18 cellular contexts compared by ENCODE assay signal in genomic region chr22:46391486-46392136, GRCh38.
"Had no signal": no experiment of that assay in that cellular context is flagged by ENCODE, and none has a peak within 500 bp of the region (broad histone marks: within the 10 kb centered on the region; RNA-seq: fewer than 3 reads in every experiment).

No MANE protein-coding gene starts in this region.

- H3K4me3 Mint-ChIP-seq: activated CD4-positive, alpha-beta T cell treated with anti-CD3 and anti-CD28 coated beads for 36 hours; activated naive CD8-positive, alpha-beta T cell treated with anti-CD3 and anti-CD28 coated beads for 36 hours; activated T-helper 17 cell treated with anti-CD3 and anti-CD28 coated beads, Interleukin-2, amount 50 U/mL, for 72 hours; memory B cell; WTC11 had no signal

- H2AFZ ChIP-seq: parathyroid adenoma had no signal

- H3K9me3 ChIP-seq: gastroesophageal sphincter, heart left ventricle, thyroid gland, vagina had no signal

- H3K4me1 ChIP-seq: gastroesophageal sphincter, parathyroid adenoma, thyroid gland, vagina had no signal

- H3K9me3 Mint-ChIP-seq: activated naive CD8-positive, alpha-beta T cell treated with anti-CD3 and anti-CD28 coated beads for 36 hours; activated T-helper 17 cell treated with anti-CD3 and anti-CD28 coated beads, Interleukin-2, amount 50 U/mL, for 72 hours; memory B cell; naive B cell; WTC11 had no signal

- H3K36me3 Mint-ChIP-seq: activated naive CD8-positive, alpha-beta T cell treated with anti-CD3 and anti-CD28 coated beads for 36 hours; WTC11 had no signal

- DNase-seq: activated CD4-positive, alpha-beta T cell treated with anti-CD3 and anti-CD28 coated beads for 36 hours; activated CD4-positive, alpha-beta T cell treated with anti-CD3 and anti-CD28 coated beads, Interleukin-2, amount 50 U/mL, for 48 hours; activated naive CD4-positive, alpha-beta T cell; activated naive CD8-positive, alpha-beta T cell treated with anti-CD3 and anti-CD28 coated beads for 36 hours; erythroblast; kidney glomerular epithelial cell; naive B cell; stimulated activated CD8-positive, alpha-beta memory T cell treated with anti-CD3 and anti-CD28 coated beads, Interleukin-4, amount 100 ng/mL, for 48 hours; stimulated activated naive CD4-positive, alpha-beta T cell; thyroid gland had no signal

- ATAC-seq: activated CD4-positive, alpha-beta T cell treated with anti-CD3 and anti-CD28 coated beads for 36 hours; activated T-helper 17 cell treated with anti-CD3 and anti-CD28 coated beads, Interleukin-2, amount 50 U/mL, for 72 hours; gastroesophageal sphincter had no signal

- H3K4me1 Mint-ChIP-seq: activated T-helper 17 cell treated with anti-CD3 and anti-CD28 coated beads, Interleukin-2, amount 50 U/mL, for 72 hours; memory B cell; naive B cell had no signal

- H3K27ac ChIP-seq: cardiac muscle cell, gastroesophageal sphincter, parathyroid adenoma, thyroid gland, vagina had no signal

- H3K27me3 ChIP-seq: cardiac muscle cell, gastroesophageal sphincter, heart left ventricle, thyroid gland, vagina had no signal

- H3K27ac Mint-ChIP-seq: activated CD4-positive, alpha-beta T cell treated with anti-CD3 and anti-CD28 coated beads for 36 hours; activated naive CD8-positive, alpha-beta T cell treated with anti-CD3 and anti-CD28 coated beads for 36 hours; activated T-helper 17 cell treated with anti-CD3 and anti-CD28 coated beads, Interleukin-2, amount 50 U/mL, for 72 hours; memory B cell had no signal

- H3K36me3 ChIP-seq: gastroesophageal sphincter, heart left ventricle, vagina had no signal

- H3K4me3 ChIP-seq: cardiac muscle cell, thyroid gland, vagina had no signal

- H3K79me2 ChIP-seq: parathyroid adenoma had no signal

- H3K9ac ChIP-seq: parathyroid adenoma had no signal

- H3K27me3 Mint-ChIP-seq: activated CD4-positive, alpha-beta T cell treated with anti-CD3 and anti-CD28 coated beads for 36 hours; activated naive CD8-positive, alpha-beta T cell treated with anti-CD3 and anti-CD28 coated beads for 36 hours; activated T-helper 17 cell treated with anti-CD3 and anti-CD28 coated beads, Interleukin-2, amount 50 U/mL, for 72 hours; memory B cell had no signal
